ENCODE assay signal across 23 cellular contexts in the genomic region with DNA sequence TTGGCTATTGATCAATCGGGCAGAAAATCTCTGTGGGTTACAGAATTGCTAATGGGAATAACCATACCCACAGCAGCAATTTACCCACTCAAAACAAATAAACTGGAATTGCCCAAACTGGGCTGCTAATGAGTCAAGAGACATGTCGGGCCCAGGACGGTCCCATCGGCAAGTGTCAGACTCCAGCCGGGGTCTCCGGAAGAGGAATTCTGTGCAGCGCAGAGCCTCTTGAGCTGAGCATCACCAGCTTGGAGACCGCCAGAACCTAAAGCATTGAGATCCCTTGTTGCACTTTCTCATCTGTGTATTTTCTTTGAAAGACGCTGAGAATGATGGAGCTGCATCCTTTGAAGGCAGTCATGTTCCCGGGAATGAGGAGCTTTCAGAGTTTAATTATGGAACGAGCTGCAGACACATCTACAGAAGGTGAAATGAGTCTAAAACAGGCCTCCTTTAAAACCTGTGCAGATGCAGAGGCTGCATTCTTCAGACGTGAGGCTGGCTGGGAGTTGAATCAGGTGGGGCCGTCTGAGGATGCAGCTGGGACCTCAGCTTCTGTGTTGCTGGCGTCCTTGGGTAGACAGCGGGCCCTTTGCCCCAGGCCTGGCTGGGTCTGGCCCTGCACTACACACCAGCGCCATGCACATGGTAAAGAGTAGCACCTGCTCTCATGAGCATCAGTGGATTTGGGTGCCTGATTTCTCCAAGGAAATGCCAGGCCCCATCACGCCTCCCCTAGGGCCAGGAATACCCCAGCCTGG.
A peak's percentile ranks its signal among the peaks of the same experiment; 100 is the strongest.
DNase-seq lines count a peak whose midpoint lies in the region; ATAC-seq and TF ChIP-seq lines count a peak whose summit lies in the region.
"Had no signal": no experiment of that assay in that cellular context is flagged by ENCODE, and none has a peak within 500 bp of the region (broad histone marks: within the 10 kb centered on the region; RNA-seq: fewer than 3 reads in every experiment).

No MANE protein-coding gene starts in this region.

- no peak overlapping the region for H2BK120ac ChIP-seq in neuronal stem cell (ENCODE audit: low read depth, low read length)

- H3K79me1 ChIP-seq in neuronal stem cell (ENCODE audit: low read depth, low read length): peaks cover 2% of the 10 kb centered on the region

- no peak overlapping the region for H3K4ac ChIP-seq in neuronal stem cell (ENCODE audit: low read length)

- intact Hi-C loops in tibial artery (cut with DNase I; ENCODE audit: low total_unique reads): no loop called here

- CTCF ChIA-PET in activated CD8-positive, alpha-beta memory T cell treated with anti-CD3 and anti-CD28 coated beads, Interleukin-2, amount 10 ng/mL, durations not matched to agents 7 days and 5 days (lab: Charles Lee): no interaction called here
- CTCF ChIA-PET in activated CD4-positive, alpha-beta memory T cell treated with anti-CD3 and anti-CD28 coated beads, Interleukin-2, amount 10 ng/mL, durations not matched to agents 7 days and 5 days (lab: Charles Lee): no interaction called here

- H3K27me3 Mint-ChIP-seq in activated CD8-positive, alpha-beta memory T cell treated with anti-CD3 and anti-CD28 coated beads, Interleukin-2, amount 10 ng/mL, durations not matched to agents 7 days and 5 days: peaks cover 14% of the 10 kb centered on the region
- no peaks in the 10 kb centered on the region for H3K27me3 Mint-ChIP-seq in endodermal cell (ENCODE audit: insufficient read depth)
- peaks cover 3% of the 10 kb centered on the region for H3K27me3 Mint-ChIP-seq in activated CD4-positive, alpha-beta memory T cell treated with anti-CD3 and anti-CD28 coated beads, Interleukin-2, amount 10 ng/mL, durations not matched to agents 7 days and 5 days

- H3K4me1 ChIP-seq in endodermal cell (ENCODE audit: control insufficient read depth, insufficient read depth, low read length): no peaks in the 10 kb centered on the region
- H3K4me1 ChIP-seq in neuronal stem cell (ENCODE audit: control insufficient read depth in 2 of 2, insufficient read depth in 1 of 2, low read depth in 1 of 2, low read length in 2 of 2): peaks cover 0 to 4% of the 10 kb centered on the region in 2 donors
- no peaks in the 10 kb centered on the region for H3K4me1 ChIP-seq in tibial artery
- H3K4me1 ChIP-seq: BLaER1 treated with 17β-estradiol and CSF1 and Interleukin-3, amounts not matched to agents 10 nM and 100 nM; Caco-2 had no signal

- peak overlapping the region; percentile 60 for H3K18ac ChIP-seq in neuronal stem cell (ENCODE audit: low read length)

- no peaks in the 10 kb centered on the region for H3K36me3 Mint-ChIP-seq in activated CD8-positive, alpha-beta memory T cell treated with anti-CD3 and anti-CD28 coated beads, Interleukin-2, amount 10 ng/mL, durations not matched to agents 7 days and 5 days
- H3K36me3 Mint-ChIP-seq in endodermal cell (ENCODE audit: low read depth): no peaks in the 10 kb centered on the region
- no peaks in the 10 kb centered on the region for H3K36me3 Mint-ChIP-seq in activated CD4-positive, alpha-beta memory T cell treated with anti-CD3 and anti-CD28 coated beads, Interleukin-2, amount 10 ng/mL, durations not matched to agents 7 days and 5 days (ENCODE audit: low read depth)
- H3K36me3 Mint-ChIP-seq: CD8-positive, alpha-beta T cell had no signal

- H3K27ac Mint-ChIP-seq in activated CD8-positive, alpha-beta memory T cell treated with anti-CD3 and anti-CD28 coated beads, Interleukin-2, amount 10 ng/mL, durations not matched to agents 7 days and 5 days: no peak overlapping the region
- H3K27ac Mint-ChIP-seq in endodermal cell: no peak overlapping the region
- no peak overlapping the region for H3K27ac Mint-ChIP-seq in activated CD4-positive, alpha-beta memory T cell treated with anti-CD3 and anti-CD28 coated beads, Interleukin-2, amount 10 ng/mL, durations not matched to agents 7 days and 5 days
- H3K27ac Mint-ChIP-seq: CD8-positive, alpha-beta T cell had no signal

- WGBS in endodermal cell (ENCODE audit: insufficient coverage in 1 of 2, insufficient read length in 1 of 2), 2 experiments: 88 to 95% methylated on average over 12 to 17 of the region's 17 CpGs
- no CpG with 5 or more reads among the region's 17 CpGs for WGBS in neuronal stem cell (ENCODE audit: extremely low coverage in 2 of 2, insufficient read length in 2 of 2, insufficient replicate concordance in 1 of 2), 2 donors

- no peak overlapping the region for H3K4me2 ChIP-seq in neuronal stem cell (ENCODE audit: insufficient read depth, low read length, poor library complexity, severe bottlenecking)
- H3K4me2 ChIP-seq: BLaER1 treated with 17β-estradiol and CSF1 and Interleukin-3, amounts not matched to agents 10 nM and 100 nM had no signal

- H3K27me3 ChIP-seq in endodermal cell (ENCODE audit: control insufficient read depth, insufficient read depth, low read length, poor library complexity, severe bottlenecking): no peaks in the 10 kb centered on the region
- peaks cover 0 to 13% (median 0%) of the 10 kb centered on the region in 3 experiments for H3K27me3 ChIP-seq in neuronal stem cell (ENCODE audit: control insufficient read depth in 3 of 3, insufficient read depth in 3 of 3, low read depth in 1 of 3, low read length in 3 of 3)
- peaks cover 0 to 4% of the 10 kb centered on the region in 2 donors for H3K27me3 ChIP-seq in tibial artery
- H3K27me3 ChIP-seq: BLaER1 treated with 17β-estradiol and CSF1 and Interleukin-3, amounts not matched to agents 10 nM and 100 nM had no signal

- H3K14ac ChIP-seq in neuronal stem cell (ENCODE audit: low read length): no peak overlapping the region

- no peak overlapping the region for H3K4me3 Mint-ChIP-seq in activated CD8-positive, alpha-beta memory T cell treated with anti-CD3 and anti-CD28 coated beads, Interleukin-2, amount 10 ng/mL, durations not matched to agents 7 days and 5 days
- no peak overlapping the region for H3K4me3 Mint-ChIP-seq in endodermal cell
- no peak overlapping the region for H3K4me3 Mint-ChIP-seq in activated CD4-positive, alpha-beta memory T cell treated with anti-CD3 and anti-CD28 coated beads, Interleukin-2, amount 10 ng/mL, durations not matched to agents 7 days and 5 days
- H3K4me3 Mint-ChIP-seq: CD8-positive, alpha-beta T cell had no signal

- peak overlapping the region; percentile 26 for H2AK5ac ChIP-seq in neuronal stem cell (ENCODE audit: low read depth, low read length)

- H3K4me3 ChIP-seq in endodermal cell (ENCODE audit: low read length) (no peak overlapping the region), neuronal stem cell (ENCODE audit: low read length in 2 of 2) (no peak overlapping the region), tibial artery (no peak overlapping the region)
- H3K4me3 ChIP-seq: BLaER1 treated with 17β-estradiol and CSF1 and Interleukin-3, amounts not matched to agents 10 nM and 100 nM; GM12878 had no signal

- H3K36me3 ChIP-seq in endodermal cell (ENCODE audit: control insufficient read depth, insufficient read depth, low read length): no peaks in the 10 kb centered on the region
- H3K36me3 ChIP-seq in neuronal stem cell (replicated peaks in 1 of 2; ENCODE audit: control insufficient read depth in 2 of 2, insufficient read depth in 2 of 2, low read length in 2 of 2): no peaks in the 10 kb centered on the region
- H3K36me3 ChIP-seq in tibial artery: no peaks in the 10 kb centered on the region
- H3K36me3 ChIP-seq: BLaER1 treated with 17β-estradiol and CSF1 and Interleukin-3, amounts not matched to agents 10 nM and 100 nM had no signal

- no peak overlapping the region for H2BK12ac ChIP-seq in neuronal stem cell (ENCODE audit: low read length)

- DNase-seq in activated CD8-positive, alpha-beta memory T cell treated with anti-CD3 and anti-CD28 coated beads, Interleukin-2, amount 10 ng/mL, durations not matched to agents 7 days and 5 days: peak; percentile 15
- no peak for DNase-seq in activated CD8-positive, alpha-beta memory T cell treated with anti-CD3 and anti-CD28 coated beads, Interleukin-2, amount 50 U/mL, for 4 hours
- DNase-seq in endodermal cell (peak; percentile 12), neuronal stem cell (ENCODE audit: low spot score) (no peak), DMS79 (lab: John Stamatoyannopoulos, UW) (no peak), tibial artery (no peak)
- DNase-seq in activated CD4-positive, alpha-beta memory T cell treated with anti-CD3 and anti-CD28 coated beads, Interleukin-2, amount 10 ng/mL, durations not matched to agents 7 days and 5 days: no peak
- DNase-seq: Caco-2, EL, GDM1, GOT3, HCEC 1CT, KBM-7, NCI-H1105 treated with DMSO at 0.1 percent for 48 hours, NCI-H146, NCI-H1930, NCI-H2107, NCI-H446, NCI-H524 treated with DMSO at 0.1 percent for 48 hours, NCI-H774 had no signal

- no peak overlapping the region for H4K91ac ChIP-seq in neuronal stem cell (ENCODE audit: low read depth, low read length, poor library complexity)

- ATAC-seq in activated CD8-positive, alpha-beta memory T cell treated with anti-CD3 and anti-CD28 coated beads, Interleukin-2, amount 10 ng/mL, durations not matched to agents 7 days and 5 days: no peak
- ATAC-seq: CD8-positive, alpha-beta T cell; GM12878 had no signal

- TF ChIP-seq CTCF in endodermal cell (conservative IDR thresholded peaks at IDR 0.05): no peak
- TF ChIP-seq CTCF in tibial artery (IDR thresholded peaks at IDR 0.05): no peak

- H2BK5ac ChIP-seq in neuronal stem cell (ENCODE audit: low read length): no peak overlapping the region

- no peak overlapping the region for H3K9ac ChIP-seq in endodermal cell (ENCODE audit: extremely low read depth, low read length, poor library complexity, severe bottlenecking)
- H3K9ac ChIP-seq in neuronal stem cell (ENCODE audit: low read depth, low read length, poor library complexity): no peak overlapping the region
- H3K9ac ChIP-seq: BLaER1 treated with 17β-estradiol and CSF1 and Interleukin-3, amounts not matched to agents 10 nM and 100 nM had no signal

- no peaks in the 10 kb centered on the region for H3K4me1 Mint-ChIP-seq in activated CD8-positive, alpha-beta memory T cell treated with anti-CD3 and anti-CD28 coated beads, Interleukin-2, amount 10 ng/mL, durations not matched to agents 7 days and 5 days
- no peaks in the 10 kb centered on the region for H3K4me1 Mint-ChIP-seq in endodermal cell
- H3K4me1 Mint-ChIP-seq in activated CD4-positive, alpha-beta memory T cell treated with anti-CD3 and anti-CD28 coated beads, Interleukin-2, amount 10 ng/mL, durations not matched to agents 7 days and 5 days: no peaks in the 10 kb centered on the region

- H4K8ac ChIP-seq in neuronal stem cell (ENCODE audit: low read depth, low read length): no peak overlapping the region

- no peaks in the 10 kb centered on the region for H3K9me3 Mint-ChIP-seq in activated CD8-positive, alpha-beta memory T cell treated with anti-CD3 and anti-CD28 coated beads, Interleukin-2, amount 10 ng/mL, durations not matched to agents 7 days and 5 days (ENCODE audit: low read depth)
- no peaks in the 10 kb centered on the region for H3K9me3 Mint-ChIP-seq in endodermal cell
- H3K9me3 Mint-ChIP-seq in activated CD4-positive, alpha-beta memory T cell treated with anti-CD3 and anti-CD28 coated beads, Interleukin-2, amount 10 ng/mL, durations not matched to agents 7 days and 5 days: no peaks in the 10 kb centered on the region
- H3K9me3 Mint-ChIP-seq: CD8-positive, alpha-beta T cell had no signal

- H2AFZ ChIP-seq in neuronal stem cell (ENCODE audit: low read length): no peak overlapping the region

- H3K27ac ChIP-seq in endodermal cell (ENCODE audit: low read depth, low read length): no peak overlapping the region
- H3K27ac ChIP-seq in neuronal stem cell (replicated peaks; ENCODE audit: low read length): no peak overlapping the region
- H3K27ac ChIP-seq in tibial artery: no peak overlapping the region
- H3K27ac ChIP-seq: BLaER1 treated with 17β-estradiol and CSF1 and Interleukin-3, amounts not matched to agents 10 nM and 100 nM had no signal

- POLR2A ChIA-PET in activated CD4-positive, alpha-beta memory T cell treated with anti-CD3 and anti-CD28 coated beads, Interleukin-2, amount 10 ng/mL, durations not matched to agents 7 days and 5 days (lab: Charles Lee): no interaction called here

- no peak overlapping the region for H3K23ac ChIP-seq in neuronal stem cell (ENCODE audit: low read depth, low read length, poor library complexity)

- H3K9me3 ChIP-seq in endodermal cell (ENCODE audit: control insufficient read depth, low read length) (no peaks in the 10 kb centered on the region), neuronal stem cell (replicated peaks in 1 of 2; ENCODE audit: control insufficient read depth in 2 of 2, insufficient read depth in 1 of 2, low read depth in 1 of 2, low read length in 2 of 2) (peaks cover 0 to 7% of the 10 kb centered on the region in 2 donors), tibial artery (no peaks in the 10 kb centered on the region)
- H3K9me3 ChIP-seq: BLaER1 treated with 17β-estradiol and CSF1 and Interleukin-3, amounts not matched to agents 10 nM and 100 nM had no signal

- no peak overlapping the region for H2BK15ac ChIP-seq in neuronal stem cell (ENCODE audit: low read length)

Comparison
In these comparisons a context has a peak if more than half of its experiments do, and no peak if none do; other contexts are left out.
1. DNase-seq: peak in activated CD8-positive, alpha-beta memory T cell treated with anti-CD3 and anti-CD28 coated beads, Interleukin-2, amount 10 ng/mL, durations not matched to agents 7 days and 5 days (single experiment) and endodermal cell (single experiment); none in activated CD8-positive, alpha-beta memory T cell treated with anti-CD3 and anti-CD28 coated beads, Interleukin-2, amount 50 U/mL, for 4 hours (single experiment), neuronal stem cell (single experiment), DMS79 (single experiment), activated CD4-positive, alpha-beta memory T cell treated with anti-CD3 and anti-CD28 coated beads, Interleukin-2, amount 10 ng/mL, durations not matched to agents 7 days and 5 days (single experiment) and tibial artery (0 of 2).